ENCODE assay signal across 8 cellular contexts in genomic region chr1:110674337-110675059, GRCh38.
DNase-seq lines count a peak whose midpoint lies in the region; ATAC-seq and TF ChIP-seq lines count a peak whose summit lies in the region.

Gene KCNA3 (minus strand): TSS chr1:110674940. CDS start chr1:110674809, 131 bp downstream.

- H3K9ac ChIP-seq in mucosa of rectum (ENCODE audit: low read depth in 1 of 2, low read length in 2 of 2) = peak within 1 kb of the TSS; percentile 65 to 73

- peaks cover 0 to 2% of the 10 kb centered on the region in 2 donors for H3K4me1 ChIP-seq in mucosa of rectum (ENCODE audit: control insufficient read depth in 2 of 2, insufficient read depth in 2 of 2, low read length in 2 of 2)

- CTCF ChIA-PET in GM10248 (lab: Yijun Ruan, JAX) = interaction anchor here (1.6 kb wide), 2 partner anchors 9 to 89 kb away, joined by 3 to 6 read pairs; no protein-coding TSS in a partner anchor

- H3K9me3 ChIP-seq in KOPT-K1 (ENCODE audit: insufficient read depth, low read length, poor library complexity, severe bottlenecking) (no peaks in the 10 kb centered on the region), mucosa of rectum (ENCODE audit: control insufficient read depth in 2 of 2, low read length in 2 of 2) (no peaks in the 10 kb centered on the region)

- peak within 1 kb of the TSS; percentile 78 for H3K4me3 ChIP-seq in coronary artery
- peak within 1 kb of the TSS; percentile 56 to 74 for H3K4me3 ChIP-seq in mucosa of rectum (ENCODE audit: low read length in 2 of 2)

- H3K36me3 ChIP-seq in KOPT-K1 (ENCODE audit: insufficient read depth, low read length) = no peaks in the 10 kb centered on the region
- H3K36me3 ChIP-seq in mucosa of rectum (ENCODE audit: control insufficient read depth in 2 of 2, insufficient read depth in 2 of 2, low read length in 2 of 2) = no peaks in the 10 kb centered on the region

- POLR2A ChIA-PET in GM10248 (lab: Yijun Ruan, JAX) = no interaction called here

- no peak for TF ChIP-seq CTCF in GM10248 (IDR thresholded peaks at IDR 0.05; ENCODE audit: control extremely low read depth, extremely low read depth, low read depth, missing control alignments)
- no peak for TF ChIP-seq CTCF in coronary artery (IDR thresholded peaks at IDR 0.05)

- ATAC-seq in HG03565 (IDR thresholded peaks at IDR 0.05; ENCODE audit: unreplicated experiment) = no peak

- H3K27me3 ChIP-seq in mucosa of rectum (ENCODE audit: control insufficient read depth in 2 of 2, insufficient read depth in 2 of 2, low read length in 2 of 2) = peaks cover 15 to 31% of the 10 kb centered on the region in 2 donors

- peak within 1 kb of the TSS; percentile 88 for H3K27ac ChIP-seq in KOPT-K1 (ENCODE audit: low read depth, low read length, poor library complexity, severe bottlenecking)
- peak within 1 kb of the TSS in 1 of 2 donors; percentile 1 for H3K27ac ChIP-seq in coronary artery
- peak within 1 kb of the TSS; percentile 71 to 85 for H3K27ac ChIP-seq in mucosa of rectum (ENCODE audit: low read depth in 2 of 2, low read length in 2 of 2)

- DNase-seq in GM10248 (ENCODE audit: extremely low spot score) = peak; percentile 65
- DNase-seq in activated CD4-positive, alpha-beta T cell treated with anti-CD3 and anti-CD28 coated beads for 24 hours (ENCODE audit: low read depth in 2 of 2) = peak; percentile 38 to 43
- no peak for DNase-seq in coronary artery (ENCODE audit: low spot score)
- DNase-seq in stimulated activated CD8-positive, alpha-beta memory T cell treated with anti-CD3 and anti-CD28 coated beads, Interleukin-7, amount 100 ng/mL, for 1 hour (ENCODE audit: low read depth in 2 of 2) = peak; percentile 46
- no peak for DNase-seq in DMS153 treated with DMSO at 0.1 percent for 48 hours (lab: John Stamatoyannopoulos, UW; ENCODE audit: unreplicated experiment)

Comparison
In these comparisons a context has a peak if more than half of its experiments do, and no peak if none do; other contexts are left out.
1. DNase-seq: peak in GM10248 (single experiment), activated CD4-positive, alpha-beta T cell treated with anti-CD3 and anti-CD28 coated beads for 24 hours (2 of 2) and stimulated activated CD8-positive, alpha-beta memory T cell treated with anti-CD3 and anti-CD28 coated beads, Interleukin-7, amount 100 ng/mL, for 1 hour (2 of 2); none in coronary artery (single experiment) and DMS153 treated with DMSO at 0.1 percent for 48 hours (single experiment).